ENCODE assay signal across 24 cellular contexts in genomic region chrX:153690466-153690865, GRCh38. TPM values are rescaled to one million over a fixed set of nuclear protein-coding genes. Genes with fewer than 3 reads are reported as not detected.
DNase-seq lines count a peak whose midpoint lies in the region; ATAC-seq, FAIRE-seq and TF ChIP-seq lines count a peak whose summit lies in the region.
"Had no signal": no experiment of that assay in that cellular context is flagged by ENCODE, and none has a peak within 500 bp of the region (broad histone marks: within the 10 kb centered on the region; RNA-seq: fewer than 3 reads in every experiment).

No MANE protein-coding gene starts in this region.

- H3K27me3 ChIP-seq in right cardiac atrium (ENCODE audit: control insufficient read depth, insufficient read depth) = no peaks in the 10 kb centered on the region
- peaks cover 0 to 53% (median 3%) of the 10 kb centered on the region in 45 donors for H3K27me3 ChIP-seq in dorsolateral prefrontal cortex
- H3K27me3 ChIP-seq: transverse colon had no signal

- no peaks in the 10 kb centered on the region for H3K4me1 ChIP-seq in right cardiac atrium (ENCODE audit: control insufficient read depth, insufficient read depth, low read length)
- H3K4me1 ChIP-seq: lower lobe of right lung had no signal

- H3K27me3 Mint-ChIP-seq in neural crest cell (ENCODE audit: low read depth) = peaks cover 3% of the 10 kb centered on the region

- H3K27ac ChIP-seq in right cardiac atrium (ENCODE audit: low read length) = no peak overlapping the region
- peak overlapping the region in 47 of 59 donors; percentile 39 to 94 (median 87) for H3K27ac ChIP-seq in dorsolateral prefrontal cortex
- H3K27ac ChIP-seq: lower lobe of right lung had no signal

- peaks cover 8% of the 10 kb centered on the region for H3K4me1 Mint-ChIP-seq in neural crest cell

- H3K36me3 Mint-ChIP-seq in neural crest cell (ENCODE audit: low read depth) = no peaks in the 10 kb centered on the region

- intact Hi-C loops in right cardiac atrium (cut with DNase I) = no loop called here
- intact Hi-C loops in cardiac septum (cut with DNase I) = no loop called here
- intact Hi-C loops in dorsolateral prefrontal cortex (cut with DNase I) = no loop called here

- ATAC-seq in right cardiac atrium (no peak), HG03378 (IDR thresholded peaks at IDR 0.05; ENCODE audit: unreplicated experiment) (no peak), GM21529 (IDR thresholded peaks at IDR 0.05; ENCODE audit: unreplicated experiment) (no peak), GM21515 (IDR thresholded peaks at IDR 0.05; ENCODE audit: unreplicated experiment) (no peak)
- ATAC-seq: lower lobe of right lung; stimulated activated naive B cell treated with anti-CD40 and anti-IgM and Interleukin-4, amounts not matched to agents 10 μg/mL and 1 μg/mL and 100 μg/mL, for 72 hours had no signal

- 72% methylated on average over 14 of the region's 14 CpGs for WGBS in right cardiac atrium

- peak overlapping the region; percentile 84 for H3K4me3 Mint-ChIP-seq in neural crest cell
- H3K4me3 Mint-ChIP-seq: activated naive CD4-positive, alpha-beta T cell treated with anti-CD3 and anti-CD28 coated beads for 36 hours; stimulated activated naive B cell treated with anti-CD40 and anti-IgM and Interleukin-4, amounts not matched to agents 10 μg/mL and 1 μg/mL and 100 μg/mL, for 72 hours had no signal

- H3K4me3 ChIP-seq in right cardiac atrium (ENCODE audit: low read length) (no peak overlapping the region), dorsolateral prefrontal cortex (peak overlapping the region in 55 of 59 donors; percentile 19 to 73 (median 57))
- H3K4me3 ChIP-seq: lower lobe of right lung had no signal

- no peak overlapping the region for H3K27ac Mint-ChIP-seq in neural crest cell (ENCODE audit: unreplicated experiment)
- H3K27ac Mint-ChIP-seq: activated naive CD4-positive, alpha-beta T cell treated with anti-CD3 and anti-CD28 coated beads for 36 hours; stimulated activated naive B cell treated with anti-CD40 and anti-IgM and Interleukin-4, amounts not matched to agents 10 μg/mL and 1 μg/mL and 100 μg/mL, for 72 hours had no signal

- H3K9me3 ChIP-seq in right cardiac atrium (ENCODE audit: control insufficient read depth, low read length) = no peaks in the 10 kb centered on the region
- H3K9me3 ChIP-seq: lower lobe of right lung, transverse colon had no signal

- no peak for TF ChIP-seq CTCF in dorsolateral prefrontal cortex (IDR thresholded peaks at IDR 0.05 in 54 of 56, conservative IDR thresholded peaks at IDR 0.05 in 2 of 56; ENCODE audit: low read depth in 1 of 56, partially characterized antibody in 56 of 56)
- TF ChIP-seq CTCF in neural crest cell (conservative IDR thresholded peaks at IDR 0.05) = no peak
- TF ChIP-seq CTCF in D721Med (IDR thresholded peaks at IDR 0.05; ENCODE audit: insufficient read depth, missing control alignments) = no peak

- DNase-seq in right cardiac atrium (peak in 2 of 3 donors; percentile 39 to 65), cardiac septum (ENCODE audit: low spot score) (no peak), dorsolateral prefrontal cortex (no peak), neural crest cell (ENCODE audit: low read depth, low spot score) (no peak), D721Med (ENCODE audit: insufficient read length, low spot score) (no peak)
- DNase-seq: activated CD4-positive, alpha-beta T cell treated with anti-CD3 and anti-CD28 coated beads, Interleukin-2, amount 50 U/mL, for 1 hour; activated CD8-positive, alpha-beta memory T cell treated with anti-CD3 and anti-CD28 coated beads, Interleukin-2, amount 50 U/mL, for 48 hours; activated naive CD4-positive, alpha-beta T cell treated with anti-CD3 and anti-CD28 coated beads for 36 hours; aorta; DMS53; erythroblast; GOT3; lower lobe of right lung; NCI-H1694 treated with DMSO at 0.1 percent for 48 hours; stimulated activated CD4-positive, alpha-beta T cell treated with anti-CD3 and anti-CD28 coated beads, Interleukin-15, amount 100 ng/mL, for 24 hours; stimulated activated naive B cell treated with anti-CD40 and anti-IgM and Interleukin-4, amounts not matched to agents 10 μg/mL and 1 μg/mL and 100 μg/mL, for 72 hours; transverse colon had no signal

- H3K9me3 Mint-ChIP-seq in neural crest cell = no peaks in the 10 kb centered on the region
- H3K9me3 Mint-ChIP-seq: activated naive CD4-positive, alpha-beta T cell treated with anti-CD3 and anti-CD28 coated beads for 36 hours; stimulated activated naive B cell treated with anti-CD40 and anti-IgM and Interleukin-4, amounts not matched to agents 10 μg/mL and 1 μg/mL and 100 μg/mL, for 72 hours had no signal

- FAIRE-seq in D721Med (lab: Jason Lieb, UNC) = no peak
- FAIRE-seq: GM12892, RCC 7860 had no signal

RNA-seq across cellular contexts. Expression of gene SLC6A8, which starts 2.7 kb away (rescaled TPM):
- total RNA-seq in right cardiac atrium (100 to 1,000 TPM; 107 to 191 (median 151) TPM), cardiac septum (144 TPM), dorsolateral prefrontal cortex (100 to 1,000 TPM in 116 of 120 experiments, 10 to 100 TPM in 4; 86.4 to 357 (median 144) TPM), neural crest cell (123 and 125 TPM in 2 replicates)
- 131 TPM for polyA plus RNA-seq in right cardiac atrium

RNA-seq across cellular contexts. Expression of gene PNCK, which starts 16.9 kb away (rescaled TPM):
- 10 to 100 TPM in 2 of 4 donors, 1 to 10 TPM in 2; 7.8 to 12.4 (median 11.0) TPM for total RNA-seq in right cardiac atrium
- 9.1 TPM for polyA plus RNA-seq in right cardiac atrium
- 7.6 TPM for total RNA-seq in cardiac septum
- 100 to 1,000 TPM in 97 of 120 experiments, 10 to 100 TPM in 23; 27.4 to 186 (median 123) TPM for total RNA-seq in dorsolateral prefrontal cortex
- 9.4 and 10.2 TPM in 2 replicates for total RNA-seq in neural crest cell
- total RNA-seq: lower lobe of right lung had no signal

RNA-seq across cellular contexts. Expression of gene BCAP31, which starts 33.7 kb away (rescaled TPM):
- total RNA-seq in right cardiac atrium = 100 to 1,000 TPM; 111 to 143 (median 123) TPM
- polyA plus RNA-seq in right cardiac atrium = 149 TPM
- total RNA-seq in cardiac septum = 98.0 TPM
- total RNA-seq in dorsolateral prefrontal cortex = 100 to 1,000 TPM; 115 to 220 (median 178) TPM
- 117 and 118 TPM in 2 replicates for total RNA-seq in neural crest cell

RNA-seq across cellular contexts. Expression of gene ABCD1, which starts 34.2 kb away (rescaled TPM):
- total RNA-seq in right cardiac atrium (10 to 100 TPM; 14.1 to 15.9 (median 15.5) TPM), cardiac septum (15.1 TPM), dorsolateral prefrontal cortex (1 to 10 TPM; 2.4 to 8.3 (median 4.5) TPM), neural crest cell (6.0 and 6.6 TPM in 2 replicates)
- polyA plus RNA-seq in right cardiac atrium = 11.0 TPM

RNA-seq across cellular contexts. Expression of gene DUSP9, which starts 43.5 kb away (rescaled TPM):
- total RNA-seq in right cardiac atrium (under 1 TPM in 1 of 4 donors, not detected in 3; 0.14 TPM), cardiac septum (not detected), dorsolateral prefrontal cortex (10 to 100 TPM in 2 of 120 experiments, 1 to 10 TPM in 117, under 1 TPM in 1; 0.93 to 13.7 (median 3.5) TPM), neural crest cell (1.7 TPM in 2 replicates)
- not detected for polyA plus RNA-seq in right cardiac atrium
- total RNA-seq: aorta, lower lobe of right lung, myocyte, posterior vena cava, transverse colon had no signal
- polyA plus RNA-seq: aorta had no signal

Comparison
In these comparisons a context has a peak if more than half of its experiments do, and no peak if none do; other contexts are left out.
1. DNase-seq: peak in right cardiac atrium (2 of 3); none in cardiac septum (single experiment), dorsolateral prefrontal cortex (0 of 10), neural crest cell (single experiment) and D721Med (single experiment).